ENCODE assay signal across 27 cellular contexts in genomic region chr20:24529032-24529431, GRCh38. TPM values are rescaled to one million over a fixed set of nuclear protein-coding genes. Genes with fewer than 3 reads are reported as not detected.
"Had no signal": no experiment of that assay in that cellular context is flagged by ENCODE, and none has a peak within 500 bp of the region (broad histone marks: within the 10 kb centered on the region; RNA-seq: fewer than 3 reads in every experiment).

No MANE protein-coding gene starts in this region.

- H2AFZ ChIP-seq: neural progenitor cell, parathyroid adenoma had no signal

- H3K27ac Mint-ChIP-seq: mesothelial cell of epicardium; naive B cell; natural killer cell; nephron progenitor cell; neural progenitor cell; stimulated activated naive B cell treated with anti-CD40 and anti-IgM and Interleukin-4, amounts not matched to agents 10 μg/mL and 1 μg/mL and 100 μg/mL, for 72 hours; type B pancreatic cell had no signal

- H3K79me2 ChIP-seq: parathyroid adenoma had no signal

- H3K36me3 Mint-ChIP-seq: mesothelial cell of epicardium, natural killer cell, neural progenitor cell had no signal

- H3K4me1 Mint-ChIP-seq: naive B cell; nephron progenitor cell; stimulated activated naive B cell treated with anti-CD40 and anti-IgM and Interleukin-4, amounts not matched to agents 10 μg/mL and 1 μg/mL and 100 μg/mL, for 72 hours had no signal

- H3K4me1 ChIP-seq: parathyroid adenoma, right atrium auricular region, tibial nerve, uterus had no signal

- H3K27ac ChIP-seq: left ventricle myocardium inferior, neural progenitor cell, neutrophil, parathyroid adenoma, right atrium auricular region, skin epidermis, tibial nerve, uterus had no signal

- H3K27me3 ChIP-seq: neural progenitor cell, neutrophil, right atrium auricular region, tibial nerve, uterus had no signal

- H3K27me3 Mint-ChIP-seq: stimulated activated naive CD8-positive, alpha-beta T cell treated with anti-CD3 and anti-CD28 coated beads, Interleukin-15, Interleukin-2, amounts not matched to agents 100 ng/mL and 50 ng/mL, for 24 hours had no signal

- H3K4me3 ChIP-seq: left ventricle myocardium inferior, lung, neural progenitor cell, right atrium auricular region, skin epidermis, tibial nerve, uterus had no signal

- DNase-seq: islet precursor cell; left ventricle myocardium inferior; mesendoderm; naive B cell; natural killer cell; nephron progenitor cell; occipital lobe; stimulated activated CD4-positive, alpha-beta T cell treated with anti-CD3 and anti-CD28 coated beads, Interleukin-12 subunit alpha, Interleukin-12 subunit beta, amount 100 ng/mL, for 4 hours; stimulated activated CD4-positive, alpha-beta T cell treated with anti-CD3 and anti-CD28 coated beads, Interleukin-15, amount 100 ng/mL, for 24 hours; stimulated activated CD4-positive, alpha-beta T cell treated with anti-CD3 and anti-CD28 coated beads, Interleukin-2, amount 100 ng/mL, for 24 hours; stimulated activated CD4-positive, alpha-beta T cell treated with anti-CD3 and anti-CD28 coated beads, Interleukin-4, amount 100 ng/mL, for 1 hour; stimulated activated naive B cell treated with anti-CD40 and anti-IgM and Interleukin-4, amounts not matched to agents 10 μg/mL and 1 μg/mL and 100 μg/mL, for 72 hours; substantia nigra; uterus had no signal

- H3K9me3 ChIP-seq: left ventricle myocardium inferior, neutrophil, right atrium auricular region, tibial nerve, uterus had no signal

- H3K4me3 Mint-ChIP-seq: mesothelial cell of epicardium; naive B cell; natural killer cell; nephron progenitor cell; neural progenitor cell; stimulated activated naive B cell treated with anti-CD40 and anti-IgM and Interleukin-4, amounts not matched to agents 10 μg/mL and 1 μg/mL and 100 μg/mL, for 72 hours; stimulated activated naive CD8-positive, alpha-beta T cell treated with anti-CD3 and anti-CD28 coated beads, Interleukin-15, Interleukin-2, amounts not matched to agents 100 ng/mL and 50 ng/mL, for 24 hours; type B pancreatic cell had no signal

- H3K4me2 ChIP-seq: neural progenitor cell had no signal

- H3K36me3 ChIP-seq: left ventricle myocardium inferior, neural progenitor cell, neutrophil, right atrium auricular region, tibial nerve, uterus had no signal

- ATAC-seq: natural killer cell; sciatic nerve; stimulated activated naive B cell treated with anti-CD40 and anti-IgM and Interleukin-4, amounts not matched to agents 10 μg/mL and 1 μg/mL and 100 μg/mL, for 72 hours had no signal

- H3K9me3 Mint-ChIP-seq: nephron progenitor cell, neural progenitor cell had no signal

- H3K9ac ChIP-seq: neural progenitor cell, parathyroid adenoma had no signal

RNA-seq across cellular contexts. Expression of gene SYNDIG1, which starts 59.6 kb away (rescaled TPM):
- total RNA-seq: mononuclear cell, natural killer cell, pulmonary artery endothelial cell had no signal
